Comparison of ENCODE assay signal across 25 cellular contexts in genomic region chr10:58773942-58774341, GRCh38.
"Had no signal": no experiment of that assay in that cellular context is flagged by ENCODE, and none has a peak within 500 bp of the region (broad histone marks: within the 10 kb centered on the region; RNA-seq: fewer than 3 reads in every experiment).

No MANE protein-coding gene starts in this region.

- DNase-seq: activated CD4-positive, alpha-beta T cell treated with anti-CD3 and anti-CD28 coated beads, Interleukin-2, amount 50 U/mL, for 1 hour; activated CD4-positive, CD25-positive, alpha-beta regulatory T cell treated with anti-CD3 and anti-CD28 coated beads, Interleukin-2, amount 50 U/mL, for 72 hours; activated CD8-positive, alpha-beta T cell treated with anti-CD3 and anti-CD28 coated beads, Interleukin-2, amount 10 ng/mL, durations not matched to agents 7 days and 5 days; activated gamma-delta T cell treated with Interleukin-2 at 50 U/mL for 16 hours; aorta; brain microvascular endothelial cell; central memory CD4-positive, alpha-beta T cell; effector memory CD8-positive, alpha-beta T cell; islet precursor cell; naive thymus-derived CD4-positive, alpha-beta T cell; stimulated activated CD4-positive, alpha-beta T cell treated with anti-CD3 and anti-CD28 coated beads, Interleukin-4, amount 100 ng/mL, for 24 hours; stimulated activated naive CD4-positive, alpha-beta T cell treated with Interleukin-2 at 50 U/mL for 16 hours; thyroid gland; upper lobe of right lung; WERI-Rb-1 had no signal

- H3K4me3 ChIP-seq: esophagus muscularis mucosa, gastroesophageal sphincter, lung, neural progenitor cell, thyroid gland, upper lobe of right lung had no signal

- H3K27ac Mint-ChIP-seq: activated CD8-positive, alpha-beta T cell treated with anti-CD3 and anti-CD28 coated beads, Interleukin-2, amount 10 ng/mL, durations not matched to agents 7 days and 5 days; activated naive CD4-positive, alpha-beta T cell treated with anti-CD3 and anti-CD28 coated beads, Interleukin-2, amount 50 U/mL, for 24 hours; effector memory CD8-positive, alpha-beta T cell; naive thymus-derived CD4-positive, alpha-beta T cell; neural progenitor cell; progenitor cell of endocrine pancreas; T-helper 2 cell treated with Interferon-gamma antibody and Interleukin-4, amounts not matched to agents 5 μg/mL and 100 μg/mL, for 36 hours had no signal

- FAIRE-seq: colon had no signal

- H3K9me3 ChIP-seq: esophagus muscularis mucosa, gastroesophageal sphincter, thyroid gland, upper lobe of right lung had no signal

- H3K4me1 Mint-ChIP-seq: activated naive CD4-positive, alpha-beta T cell treated with anti-CD3 and anti-CD28 coated beads, Interleukin-2, amount 50 U/mL, for 24 hours; naive thymus-derived CD4-positive, alpha-beta T cell; neural progenitor cell had no signal

- H3K9me3 Mint-ChIP-seq: activated naive CD4-positive, alpha-beta T cell treated with anti-CD3 and anti-CD28 coated beads, Interleukin-2, amount 50 U/mL, for 24 hours; naive thymus-derived CD4-positive, alpha-beta T cell; T-helper 2 cell treated with Interferon-gamma antibody and Interleukin-4, amounts not matched to agents 5 μg/mL and 100 μg/mL, for 36 hours had no signal

- ATAC-seq: activated CD8-positive, alpha-beta T cell treated with anti-CD3 and anti-CD28 coated beads, Interleukin-2, amount 10 ng/mL, durations not matched to agents 7 days and 5 days; effector memory CD8-positive, alpha-beta T cell; gastroesophageal sphincter; left lobe of liver; naive thymus-derived CD4-positive, alpha-beta T cell; SK-N-SH treated with all-trans-retinoic acid at 6 μM for 48 hours; upper lobe of right lung had no signal

- H3K36me3 Mint-ChIP-seq: activated naive CD4-positive, alpha-beta T cell treated with anti-CD3 and anti-CD28 coated beads, Interleukin-2, amount 50 U/mL, for 24 hours; naive thymus-derived CD4-positive, alpha-beta T cell; neural progenitor cell had no signal

- H3K36me3 ChIP-seq: brain microvascular endothelial cell, esophagus muscularis mucosa, gastroesophageal sphincter, neural progenitor cell, thyroid gland, upper lobe of right lung, WERI-Rb-1 had no signal

- H3K27ac ChIP-seq: brain microvascular endothelial cell, gastroesophageal sphincter, neural progenitor cell, thyroid gland, upper lobe of right lung, WERI-Rb-1 had no signal

- H3K4me1 ChIP-seq: neural progenitor cell, thyroid gland had no signal

- H3K27me3 ChIP-seq: brain microvascular endothelial cell, esophagus muscularis mucosa, gastroesophageal sphincter, neural progenitor cell, thyroid gland, upper lobe of right lung had no signal

- H3K27me3 Mint-ChIP-seq: activated naive CD4-positive, alpha-beta T cell treated with anti-CD3 and anti-CD28 coated beads, Interleukin-2, amount 50 U/mL, for 24 hours; effector memory CD8-positive, alpha-beta T cell; progenitor cell of endocrine pancreas had no signal

- H3K4me3 Mint-ChIP-seq: activated CD8-positive, alpha-beta T cell treated with anti-CD3 and anti-CD28 coated beads, Interleukin-2, amount 10 ng/mL, durations not matched to agents 7 days and 5 days; activated naive CD4-positive, alpha-beta T cell treated with anti-CD3 and anti-CD28 coated beads, Interleukin-2, amount 50 U/mL, for 24 hours; effector memory CD8-positive, alpha-beta T cell; naive thymus-derived CD4-positive, alpha-beta T cell; neural progenitor cell; T-helper 2 cell treated with Interferon-gamma antibody and Interleukin-4, amounts not matched to agents 5 μg/mL and 100 μg/mL, for 36 hours had no signal
